19 cellular contexts compared by ENCODE assay signal in the genomic region with DNA sequence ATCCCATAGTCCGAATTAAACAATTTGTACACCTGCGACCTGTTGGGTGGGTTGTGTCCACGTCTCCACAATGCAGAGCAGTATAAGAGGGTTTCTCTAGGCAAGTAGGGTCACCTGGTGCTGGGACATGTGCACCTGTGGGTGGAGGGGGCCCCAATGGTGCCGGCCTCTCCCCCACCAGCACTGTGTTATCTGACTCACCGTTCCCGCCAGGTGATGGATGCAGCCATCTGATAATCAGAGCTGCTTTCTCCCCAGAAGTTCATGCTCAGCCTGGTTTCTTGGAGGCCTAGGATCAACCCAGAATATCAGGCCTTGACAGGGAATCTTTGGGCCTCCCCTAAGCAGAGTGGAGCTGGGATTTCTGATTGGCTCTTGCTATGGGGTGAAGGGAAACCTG.
DNase-seq lines count a peak whose midpoint lies in the region; ATAC-seq and TF ChIP-seq lines count a peak whose summit lies in the region.
"Had no signal": no experiment of that assay in that cellular context is flagged by ENCODE, and none has a peak within 500 bp of the region (broad histone marks: within the 10 kb centered on the region; RNA-seq: fewer than 3 reads in every experiment).

No MANE protein-coding gene starts in this region.

- POLR2A ChIA-PET in Panc1 (lab: Charles Lee), result no interaction called here

- BruUV-seq in Panc1 (replicated peaks; lab: Mats Ljungman, UMichigan), result no TSS peak

- no peaks in the 10 kb centered on the region for H3K27me3 ChIP-seq in BLaER1
- no peaks in the 10 kb centered on the region for H3K27me3 ChIP-seq in Panc1 (ENCODE audit: control insufficient read depth, insufficient read depth, low read length)
- no peaks in the 10 kb centered on the region for H3K27me3 ChIP-seq in SJCRH30
- H3K27me3 ChIP-seq: BE2C had no signal

- CTCF ChIA-PET in Panc1 (lab: Charles Lee), result no interaction called here

- H3K4me1 ChIP-seq in BLaER1, result peaks cover 19% of the 10 kb centered on the region
- peaks cover 46% of the 10 kb centered on the region for H3K4me1 ChIP-seq in Panc1 (ENCODE audit: control insufficient read depth, insufficient read depth, low read length)
- H3K4me1 ChIP-seq in SJCRH30, result peaks cover 26% of the 10 kb centered on the region
- H3K4me1 ChIP-seq: HAP-1 had no signal

- H3K4me1 Mint-ChIP-seq in central memory CD8-positive, alpha-beta T cell, result peaks cover 12% of the 10 kb centered on the region
- H3K4me1 Mint-ChIP-seq in stimulated activated effector memory CD8-positive, alpha-beta T cell treated with anti-CD3 and anti-CD28 coated beads, Interleukin-12 subunit alpha, Interleukin-12 subunit beta, amount 100 ng/mL, for 72 hours, result peaks cover 16% of the 10 kb centered on the region

- peaks cover 3% of the 10 kb centered on the region for H3K36me3 Mint-ChIP-seq in central memory CD8-positive, alpha-beta T cell (ENCODE audit: insufficient read depth)
- H3K36me3 Mint-ChIP-seq in stimulated activated effector memory CD8-positive, alpha-beta T cell treated with anti-CD3 and anti-CD28 coated beads, Interleukin-12 subunit alpha, Interleukin-12 subunit beta, amount 100 ng/mL, for 72 hours, result no peaks in the 10 kb centered on the region

- no peak overlapping the region for H3K9ac ChIP-seq in BLaER1
- H3K9ac ChIP-seq: GM23248 had no signal

- H3K4me3 ChIP-seq in BLaER1 (no peak overlapping the region), Panc1 (ENCODE audit: low read depth in 2 of 2, low read length in 2 of 2) (no peak overlapping the region), SJCRH30 (no peak overlapping the region)
- H3K4me3 ChIP-seq: GM23248, HAP-1 had no signal

- ATAC-seq in Panc1, result no peak
- no peak for ATAC-seq in central memory CD8-positive, alpha-beta T cell (replicated peaks; ENCODE audit: extremely low read depth, poor library complexity, severe bottlenecking)
- ATAC-seq in stimulated activated effector memory CD8-positive, alpha-beta T cell treated with anti-CD3 and anti-CD28 coated beads, Interleukin-12 subunit alpha, Interleukin-12 subunit beta, amount 100 ng/mL, for 72 hours, result no peak
- no peak for ATAC-seq in GM18519 (IDR thresholded peaks at IDR 0.05; ENCODE audit: low FRiP score, unreplicated experiment)
- ATAC-seq in HG02588 (IDR thresholded peaks at IDR 0.05; ENCODE audit: unreplicated experiment), result no peak

- in situ Hi-C loops in Panc1 (cut with HindIII; ENCODE audit: low pct_unique_long_range_greater_than_20kb, low sequenced_read_pairs), result no loop called here

- no peak overlapping the region for H3K27ac ChIP-seq in BLaER1
- peak overlapping the region; percentile 68; the same call in 1 of the 2 replicates for H3K27ac ChIP-seq in Panc1 (ENCODE audit: low read length)
- H3K27ac ChIP-seq in SJCRH30, result no peak overlapping the region
- H3K27ac ChIP-seq: GM23248, HL-60 had no signal

- 0 out of 2 replicates have a peak overlapping the region, but pooled peaks have one; percentile 21 for H3K4me2 ChIP-seq in BLaER1

- H3K27ac Mint-ChIP-seq in central memory CD8-positive, alpha-beta T cell (ENCODE audit: low read depth), result peak overlapping the region; percentile 51
- H3K27ac Mint-ChIP-seq in stimulated activated effector memory CD8-positive, alpha-beta T cell treated with anti-CD3 and anti-CD28 coated beads, Interleukin-12 subunit alpha, Interleukin-12 subunit beta, amount 100 ng/mL, for 72 hours, result peak overlapping the region; percentile 29
- H3K27ac Mint-ChIP-seq: CD14-positive monocyte; CD4-positive, alpha-beta memory T cell had no signal

- TF ChIP-seq CTCF in Panc1 (IDR thresholded peaks at IDR 0.05), result no peak

- intact Hi-C loops in Panc1 (cut with micrococcal nuclease; ENCODE audit: unreplicated experiment), result no loop called here

- H3K36me3 ChIP-seq in BLaER1, result peaks cover 8% of the 10 kb centered on the region; the same call in 1 of the 2 replicates
- H3K36me3 ChIP-seq in Panc1 (ENCODE audit: control insufficient read depth, insufficient read depth, low read length), result no peaks in the 10 kb centered on the region
- H3K36me3 ChIP-seq in SJCRH30, result no peaks in the 10 kb centered on the region
- H3K36me3 ChIP-seq: HAP-1 had no signal

- no peak overlapping the region for H3K4me3 Mint-ChIP-seq in central memory CD8-positive, alpha-beta T cell
- no peak overlapping the region for H3K4me3 Mint-ChIP-seq in stimulated activated effector memory CD8-positive, alpha-beta T cell treated with anti-CD3 and anti-CD28 coated beads, Interleukin-12 subunit alpha, Interleukin-12 subunit beta, amount 100 ng/mL, for 72 hours
- H3K4me3 Mint-ChIP-seq: CD14-positive monocyte; CD4-positive, alpha-beta memory T cell had no signal

- 0 out of 2 replicates have a peak, but pooled peaks cover 7% of the 10 kb centered on the region for H4K20me1 ChIP-seq in BLaER1

- no peaks in the 10 kb centered on the region for H3K9me3 ChIP-seq in BLaER1
- no peaks in the 10 kb centered on the region for H3K9me3 ChIP-seq in Panc1 (ENCODE audit: control insufficient read depth, insufficient read depth, low read depth, low read length)
- no peaks in the 10 kb centered on the region for H3K9me3 ChIP-seq in SJCRH30 (replicated peaks)
- H3K9me3 ChIP-seq: BE2C, HAP-1 had no signal

- no peaks in the 10 kb centered on the region for H3K9me3 Mint-ChIP-seq in central memory CD8-positive, alpha-beta T cell
- no peaks in the 10 kb centered on the region for H3K9me3 Mint-ChIP-seq in stimulated activated effector memory CD8-positive, alpha-beta T cell treated with anti-CD3 and anti-CD28 coated beads, Interleukin-12 subunit alpha, Interleukin-12 subunit beta, amount 100 ng/mL, for 72 hours
- H3K9me3 Mint-ChIP-seq: CD14-positive monocyte; CD4-positive, alpha-beta memory T cell had no signal

- DNase-seq in Panc1 (ENCODE audit: low read depth, low spot score), result no peak
- no peak for DNase-seq in central memory CD8-positive, alpha-beta T cell (ENCODE audit: low spot score in 2 of 2)
- no peak for DNase-seq in stimulated activated effector memory CD8-positive, alpha-beta T cell treated with anti-CD3 and anti-CD28 coated beads, Interleukin-12 subunit alpha, Interleukin-12 subunit beta, amount 100 ng/mL, for 72 hours (ENCODE audit: low spot score in 2 of 2)
- no peak for DNase-seq in SJCRH30
- DNase-seq: ACHN; BE2C; CD4-positive, alpha-beta memory T cell; DMS153; DMS79; GDM1; GM23248; IMR-90; KBM-7 had no signal

- H3K27me3 Mint-ChIP-seq in central memory CD8-positive, alpha-beta T cell, result no peaks in the 10 kb centered on the region
- H3K27me3 Mint-ChIP-seq: CD4-positive, alpha-beta memory T cell had no signal
